ENCODE assay signal across 26 cellular contexts in genomic region chr2:121473502-121473901, GRCh38. TPM values are rescaled to one million over a fixed set of nuclear protein-coding genes. Genes with fewer than 3 reads are reported as not detected.
A peak's percentile ranks its signal among the peaks of the same experiment; 100 is the strongest.
DNase-seq lines count a peak whose midpoint lies in the region; ATAC-seq, FAIRE-seq and TF ChIP-seq lines count a peak whose summit lies in the region.
"Had no signal": no experiment of that assay in that cellular context is flagged by ENCODE, and none has a peak within 500 bp of the region (broad histone marks: within the 10 kb centered on the region; RNA-seq: fewer than 3 reads in every experiment).

No MANE protein-coding gene starts in this region.

- 82% methylated on average over 1 of the region's 2 CpGs for WGBS in K562 (ENCODE audit: insufficient coverage, low coverage, missing lambda C conversion rate)
- WGBS in thyroid gland, 2 donors: 89 to 94% methylated on average over 2 of the region's 2 CpGs
- WGBS in sigmoid colon, 2 donors: 83 to 87% methylated on average over 2 of the region's 2 CpGs

- H3K36me3 ChIP-seq in K562 (ENCODE audit: control insufficient read depth, insufficient read depth, low read length) (peaks cover 27% of the 10 kb centered on the region), thyroid gland (peaks cover 9 to 12% of the 10 kb centered on the region in 2 donors), sigmoid colon (peaks cover 0 to 19% (median 13%) of the 10 kb centered on the region in 4 donors)
- H3K36me3 ChIP-seq: colonic mucosa had no signal

- no peaks in the 10 kb centered on the region for H3K27me3 ChIP-seq in K562 (ENCODE audit: control insufficient read depth in 2 of 2, insufficient read depth in 2 of 2, low read length in 2 of 2)
- no peaks in the 10 kb centered on the region for H3K27me3 ChIP-seq in thyroid gland
- no peaks in the 10 kb centered on the region for H3K27me3 ChIP-seq in sigmoid colon
- H3K27me3 ChIP-seq: BLaER1 treated with 17β-estradiol and CSF1 and Interleukin-3, amounts not matched to agents 10 nM and 100 nM; body of pancreas; colonic mucosa; heart left ventricle; vagina had no signal

- in situ Hi-C loops in K562 (cut with MboI): no loop called here

- TF ChIP-seq CTCF in K562 (IDR thresholded peaks at IDR 0.05 in 2 of 3, conservative IDR thresholded peaks at IDR 0.05 in 1 of 3; ENCODE audit: insufficient read depth in 2 of 3, low read depth in 1 of 3, low read length in 3 of 3) (no peak), thyroid gland (IDR thresholded peaks at IDR 0.05) (no peak), sigmoid colon (IDR thresholded peaks at IDR 0.05) (no peak)

- CTCF ChIA-PET in K562 (lab: Yijun Ruan, JAX; ENCODE audit: low intra/inter-chr PET ratio): no interaction called here

- H4K20me1 ChIP-seq in K562 (replicated peaks; ENCODE audit: control insufficient read depth, insufficient read depth, low read length): peaks cover 12% of the 10 kb centered on the region; the same call in 1 of the 2 replicates

- no peaks in the 10 kb centered on the region for H3K9me1 ChIP-seq in K562 (ENCODE audit: control insufficient read depth, insufficient read depth, low read length)

- no TSS peak for BruUV-seq in K562 (replicated peaks; lab: Mats Ljungman, UMichigan)

- H3K4me1 ChIP-seq in K562 (replicated peaks in 1 of 2; ENCODE audit: control insufficient read depth in 2 of 2, insufficient read depth in 2 of 2, low read length in 2 of 2) (peaks cover 4 to 19% of the 10 kb centered on the region in 2 experiments; a peak in 4 of 5 replicates), thyroid gland (peaks cover 0 to 9% of the 10 kb centered on the region in 2 donors), sigmoid colon (peaks cover 0 to 14% (median 12%) of the 10 kb centered on the region in 4 donors)
- H3K4me1 ChIP-seq: colonic mucosa had no signal

- FAIRE-seq in K562 (lab: Jason Lieb, UNC): peak; percentile 15
- FAIRE-seq: endometrium had no signal

- H3K4me3 Mint-ChIP-seq in activated T-cell treated with anti-CD3 and anti-CD28 coated beads, Interleukin-2, amount 50 U/mL, for 72 hours: no peak overlapping the region
- H3K4me3 Mint-ChIP-seq in activated T-cell treated with anti-CD3 and anti-CD28 coated beads, Interleukin-2, amount 50 U/mL, for 4 hours: no peak overlapping the region
- no peak overlapping the region for H3K4me3 Mint-ChIP-seq in naive thymus-derived CD8-positive, alpha-beta T cell
- H3K4me3 Mint-ChIP-seq: activated naive CD8-positive, alpha-beta T cell treated with anti-CD3 and anti-CD28 coated beads for 36 hours had no signal

- ATAC-seq in activated T-cell treated with anti-CD3 and anti-CD28 coated beads, Interleukin-2, amount 50 U/mL, for 72 hours (replicated peaks in 1 of 2): no peak
- no peak for ATAC-seq in activated T-cell treated with anti-CD3 and anti-CD28 coated beads, Interleukin-2, amount 50 U/mL, for 4 hours
- ATAC-seq in K562 (no peak), HG03442 (IDR thresholded peaks at IDR 0.05; ENCODE audit: unreplicated experiment) (no peak)
- ATAC-seq in naive thymus-derived CD8-positive, alpha-beta T cell: no peak
- ATAC-seq: body of pancreas, heart left ventricle, left lobe of liver had no signal

- no peaks in the 10 kb centered on the region; the same call in 2 of the 3 replicates for H3K79me2 ChIP-seq in K562 (ENCODE audit: control insufficient read depth, insufficient read depth, low read length)

- H3K9me3 ChIP-seq in K562 (replicated peaks; ENCODE audit: control insufficient read depth, insufficient read depth, low read depth, low read length) (no peaks in the 10 kb centered on the region), thyroid gland (no peaks in the 10 kb centered on the region), sigmoid colon (no peaks in the 10 kb centered on the region)
- H3K9me3 ChIP-seq: body of pancreas, colonic mucosa, heart left ventricle, vagina had no signal

- no peak for DNase-seq in activated T-cell treated with anti-CD3 and anti-CD28 coated beads, Interleukin-2, amount 50 U/mL, for 72 hours
- DNase-seq in activated T-cell treated with anti-CD3 and anti-CD28 coated beads, Interleukin-2, amount 50 U/mL, for 4 hours: no peak
- DNase-seq in K562 (ENCODE audit: extremely low read depth in 1 of 4, low spot score in 3 of 4) (no peak), thyroid gland (no peak), sigmoid colon (no peak), HT-29 (ENCODE audit: low spot score) (no peak)
- no peak for DNase-seq in naive thymus-derived CD8-positive, alpha-beta T cell
- DNase-seq: ACHN; activated CD4-positive, CD25-positive, alpha-beta regulatory T cell; activated CD8-positive, alpha-beta memory T cell treated with anti-CD3 and anti-CD28 coated beads for 24 hours; activated naive CD8-positive, alpha-beta T cell treated with anti-CD3 and anti-CD28 coated beads for 36 hours; body of pancreas; colonic mucosa; GM23248; heart left ventricle; midbrain; MV-4-11; NCI-H187 treated with DMSO at 0.1 percent for 48 hours; NCI-H510A treated with DMSO at 0.1 percent for 48 hours; retina; T-helper 9 cell had no signal

- peak overlapping the region; percentile 91 for H3K27ac Mint-ChIP-seq in activated T-cell treated with anti-CD3 and anti-CD28 coated beads, Interleukin-2, amount 50 U/mL, for 72 hours
- peak overlapping the region in 6 of 10 donors; percentile 0 to 74 (median 22) for H3K27ac Mint-ChIP-seq in naive thymus-derived CD8-positive, alpha-beta T cell
- H3K27ac Mint-ChIP-seq: activated naive CD8-positive, alpha-beta T cell treated with anti-CD3 and anti-CD28 coated beads for 36 hours had no signal

- intact Hi-C loops in K562 (cut with micrococcal nuclease) (no loop called here), thyroid gland (cut with DNase I) (no loop called here), sigmoid colon (cut with DNase I) (no loop called here)

- H2AFZ ChIP-seq in K562 (ENCODE audit: low read depth, low read length): no peak overlapping the region
- H2AFZ ChIP-seq: GM23248 had no signal

- H3K9ac ChIP-seq in K562 (ENCODE audit: insufficient read depth in 1 of 2, low read depth in 2 of 2, low read length in 2 of 2): no peak overlapping the region
- H3K9ac ChIP-seq: BLaER1 treated with 17β-estradiol and CSF1 and Interleukin-3, amounts not matched to agents 10 nM and 100 nM; GM23248 had no signal

- TF ChIP-seq RAD21 in K562 (CRISPR knock-in tag; conservative IDR thresholded peaks at IDR 0.05 in 1 of 2, IDR thresholded peaks at IDR 0.05 in 1 of 2): no peak

- H3K36me3 Mint-ChIP-seq in activated T-cell treated with anti-CD3 and anti-CD28 coated beads, Interleukin-2, amount 50 U/mL, for 72 hours (ENCODE audit: insufficient read depth in 2 of 2): peaks cover 6 to 20% of the 10 kb centered on the region in 2 donors
- peaks cover 15% of the 10 kb centered on the region for H3K36me3 Mint-ChIP-seq in activated T-cell treated with anti-CD3 and anti-CD28 coated beads, Interleukin-2, amount 50 U/mL, for 4 hours (ENCODE audit: insufficient read depth)
- peaks cover 6 to 40% (median 27%) of the 10 kb centered on the region in 3 donors for H3K36me3 Mint-ChIP-seq in naive thymus-derived CD8-positive, alpha-beta T cell

- POLR2A ChIA-PET in K562 (lab: Yijun Ruan, JAX): interaction anchor here (0.7 kb wide), 1 partner anchor 10 kb away, joined by 3 read pairs; no protein-coding TSS in a partner anchor
- POLR2A ChIA-PET in naive thymus-derived CD8-positive, alpha-beta T cell (lab: Charles Lee): no interaction called here

- no peaks in the 10 kb centered on the region for H3K9me3 Mint-ChIP-seq in activated T-cell treated with anti-CD3 and anti-CD28 coated beads, Interleukin-2, amount 50 U/mL, for 72 hours
- H3K9me3 Mint-ChIP-seq in activated T-cell treated with anti-CD3 and anti-CD28 coated beads, Interleukin-2, amount 50 U/mL, for 4 hours: no peaks in the 10 kb centered on the region
- H3K9me3 Mint-ChIP-seq in naive thymus-derived CD8-positive, alpha-beta T cell: no peaks in the 10 kb centered on the region
- H3K9me3 Mint-ChIP-seq: activated naive CD8-positive, alpha-beta T cell treated with anti-CD3 and anti-CD28 coated beads for 36 hours had no signal

- H3K4me3 ChIP-seq in K562 (no peak overlapping the region), thyroid gland (replicated peaks in 1 of 3) (no peak overlapping the region), sigmoid colon (no peak overlapping the region)
- H3K4me3 ChIP-seq: BLaER1 treated with 17β-estradiol and CSF1 and Interleukin-3, amounts not matched to agents 10 nM and 100 nM; body of pancreas; colonic mucosa; GM23248; heart left ventricle; vagina had no signal

- TF ChIP-seq EP300 in K562 (IDR thresholded peaks at IDR 0.05; ENCODE audit: low read length): no peak
- TF ChIP-seq EP300 in sigmoid colon (IDR thresholded peaks at IDR 0.05): no peak

- H3K27me3 Mint-ChIP-seq in activated T-cell treated with anti-CD3 and anti-CD28 coated beads, Interleukin-2, amount 50 U/mL, for 72 hours (ENCODE audit: low read depth): no peaks in the 10 kb centered on the region
- H3K27me3 Mint-ChIP-seq in activated T-cell treated with anti-CD3 and anti-CD28 coated beads, Interleukin-2, amount 50 U/mL, for 4 hours (ENCODE audit: low read depth): no peaks in the 10 kb centered on the region
- no peaks in the 10 kb centered on the region for H3K27me3 Mint-ChIP-seq in naive thymus-derived CD8-positive, alpha-beta T cell
- H3K27me3 Mint-ChIP-seq: activated naive CD8-positive, alpha-beta T cell treated with anti-CD3 and anti-CD28 coated beads for 36 hours had no signal

- TF ChIP-seq POLR2A in K562 (conservative IDR thresholded peaks at IDR 0.05) (no peak), thyroid gland (IDR thresholded peaks at IDR 0.05) (no peak), sigmoid colon (IDR thresholded peaks at IDR 0.05) (no peak)

- H3K27ac ChIP-seq in K562 (ENCODE audit: extremely low read depth, low read depth, low read length): no peak overlapping the region
- H3K27ac ChIP-seq in thyroid gland: no peak overlapping the region
- no peak overlapping the region for H3K27ac ChIP-seq in sigmoid colon
- H3K27ac ChIP-seq: BLaER1 treated with 17β-estradiol and CSF1 and Interleukin-3, amounts not matched to agents 10 nM and 100 nM; colonic mucosa; GM23248; vagina had no signal

- H3K4me2 ChIP-seq in K562 (ENCODE audit: insufficient read depth, low read length): no peak overlapping the region

- H3K4me1 Mint-ChIP-seq in activated T-cell treated with anti-CD3 and anti-CD28 coated beads, Interleukin-2, amount 50 U/mL, for 72 hours (ENCODE audit: low read depth): peaks cover 18% of the 10 kb centered on the region
- peaks cover 24% of the 10 kb centered on the region for H3K4me1 Mint-ChIP-seq in activated T-cell treated with anti-CD3 and anti-CD28 coated beads, Interleukin-2, amount 50 U/mL, for 4 hours (ENCODE audit: low read depth)
- H3K4me1 Mint-ChIP-seq in naive thymus-derived CD8-positive, alpha-beta T cell: peaks cover 33 to 61% (median 44%) of the 10 kb centered on the region in 4 donors

RNA-seq across cellular contexts. Expression of gene RNU4ATAC, which starts 57.2 kb away (rescaled TPM):
- not detected for total RNA-seq in activated T-cell treated with anti-CD3 and anti-CD28 coated beads, Interleukin-2, amount 50 U/mL, for 72 hours
- not detected for total RNA-seq in activated T-cell treated with anti-CD3 and anti-CD28 coated beads, Interleukin-2, amount 50 U/mL, for 4 hours
- under 0.01 TPM in 2 replicates for total RNA-seq in K562 (2011; cell fraction: chromatin; rRNA removed; ENCODE audit: low replicate concordance)
- under 0.01 TPM in 2 replicates for total RNA-seq in K562 (2011; cell fraction: nucleolus; rRNA removed)
- under 0.01 TPM in 2 replicates for total RNA-seq in K562 (2011; cell fraction: nucleoplasm; rRNA removed)
- not detected in 2 replicates for total RNA-seq in K562 (2014; rRNA removed)
- total RNA-seq in K562 (2014; rRNA removed; fragmentation: Illumina TruSeq; extraction: Trizol): 90.8 TPM in 1 of 2 replicates, not detected in the other
- total RNA-seq in K562 (2015; rRNA removed; fragmentation: Illumina TruSeq; extraction: Trizol): not detected in 2 replicates
- 8.6 TPM in 1 of 2 replicates, not detected in the other for total RNA-seq in K562 (2021)
- not detected in 2 replicates for polyA plus RNA-seq in K562 (2011; rRNA removed)
- polyA plus RNA-seq in K562 (2011; cell fraction: cytosol; rRNA removed): not detected in 2 replicates
- polyA plus RNA-seq in K562 (2011; cell fraction: nucleus; rRNA removed): under 0.01 TPM in 1 of 2 replicates, not detected in the other
- polyA plus RNA-seq in K562 (2012): not detected in 2 replicates
- polyA plus RNA-seq in K562 (2014; fragmentation: Illumina TruSeq; extraction: Trizol): not detected in 2 replicates
- not detected for polyA plus RNA-seq in K562 (2014; fragmentation: Nextera tagmentation; extraction: Ambion mirVana)
- polyA plus RNA-seq in K562 (2014; rRNA removed): not detected in 2 replicates
- polyA minus RNA-seq in K562 (2011; rRNA and poly(A)+ RNA removed): 3,330 and 5,735 TPM in 2 replicates
- 3,188 and 9,893 TPM in 2 replicates for polyA minus RNA-seq in K562 (2011; cell fraction: cytosol; rRNA and poly(A)+ RNA removed)
- under 0.01 TPM in 2 replicates for polyA minus RNA-seq in K562 (2011; cell fraction: nucleus; rRNA and poly(A)+ RNA removed)
- not detected for total RNA-seq in naive thymus-derived CD8-positive, alpha-beta T cell
- not detected for polyA plus RNA-seq in naive thymus-derived CD8-positive, alpha-beta T cell
- total RNA-seq in thyroid gland: not detected
- total RNA-seq in sigmoid colon: not detected
- polyA plus RNA-seq in sigmoid colon: not detected
- total RNA-seq in HT-29 (2014; rRNA removed; shearing (Covaris generic)): not detected in 2 replicates
- total RNA-seq: activated naive CD8-positive, alpha-beta T cell treated with anti-CD3 and anti-CD28 coated beads for 36 hours; body of pancreas; colonic mucosa; GM23248; heart left ventricle; left lobe of liver; vagina had no signal
- polyA plus RNA-seq: GM23248, heart left ventricle had no signal
